8 cellular contexts compared by ENCODE assay signal in the genomic region with DNA sequence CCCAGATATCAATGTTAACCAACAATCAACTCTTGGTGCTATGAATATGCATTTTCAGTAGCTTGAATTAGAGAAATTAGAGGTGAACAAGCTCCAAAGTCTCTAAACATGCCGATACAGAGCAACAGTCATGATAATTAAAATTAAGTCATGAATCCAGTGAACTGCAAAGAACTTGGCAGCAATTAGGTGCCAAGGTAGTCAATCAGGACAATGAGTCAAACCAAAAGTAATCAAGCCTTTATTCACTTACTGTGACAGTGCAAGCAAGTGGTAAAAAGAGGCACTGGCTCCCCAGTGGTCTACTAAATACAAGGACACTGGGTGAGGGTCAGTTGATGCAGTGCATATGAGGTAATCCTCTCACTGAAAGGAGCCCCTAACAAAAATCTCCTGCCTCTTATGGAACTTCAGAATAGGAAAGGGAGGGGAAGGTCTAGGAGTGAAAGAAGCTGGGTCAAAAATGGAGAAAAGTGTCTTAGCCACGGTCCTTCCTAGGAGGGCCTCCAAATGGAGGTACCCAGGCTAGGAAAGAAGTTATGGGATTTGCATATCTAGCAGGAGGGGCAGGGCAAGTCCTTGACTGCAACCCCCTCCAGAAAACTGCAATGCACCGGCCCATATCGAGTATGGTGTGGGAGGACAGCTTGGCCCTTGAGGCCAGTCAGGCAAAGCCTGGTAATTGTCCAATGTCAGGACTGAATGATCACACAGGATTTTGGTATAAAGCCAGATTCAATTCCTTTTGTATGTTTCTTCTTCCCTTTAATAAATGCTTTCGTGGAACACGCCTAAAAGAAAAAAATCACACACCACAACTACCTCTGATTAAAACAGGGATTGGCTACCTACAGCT. TPM values are rescaled to one million over a fixed set of nuclear protein-coding genes. Genes with fewer than 3 reads are reported as not detected.
DNase-seq lines count a peak whose midpoint lies in the region; ATAC-seq, FAIRE-seq and TF ChIP-seq lines count a peak whose summit lies in the region.

No MANE protein-coding gene starts in this region.

- TF ChIP-seq POLR2A in esophagus squamous epithelium (IDR thresholded peaks at IDR 0.05): no peak

- peak overlapping the region; percentile 49 to 98 (median 97) for H3K27ac ChIP-seq in esophagus squamous epithelium
- peak overlapping the region; percentile 98 for H3K27ac ChIP-seq in psoas muscle

- TF ChIP-seq CTCF in esophagus squamous epithelium (IDR thresholded peaks at IDR 0.05) (no peak), psoas muscle (IDR thresholded peaks at IDR 0.05) (no peak)

- H3K36me3 ChIP-seq in esophagus squamous epithelium: peaks cover 0 to 34% (median 0%) of the 10 kb centered on the region in 3 donors
- H3K36me3 ChIP-seq in psoas muscle (ENCODE audit: insufficient read depth in 1 of 2, low read depth in 1 of 2): peaks cover 7 to 42% of the 10 kb centered on the region in 2 donors

- ATAC-seq in psoas muscle (no peak), GM18909 (IDR thresholded peaks at IDR 0.05; ENCODE audit: poor library complexity, unreplicated experiment) (no peak), GM21360 (IDR thresholded peaks at IDR 0.05; ENCODE audit: unreplicated experiment) (no peak)

- DNase-seq in RCC 7860 (ENCODE audit: low spot score) (peak; percentile 17), esophagus squamous epithelium (lab: John Stamatoyannopoulos, UW) (no peak), psoas muscle (no peak), NCI-H1092 (lab: John Stamatoyannopoulos, UW) (no peak), posterior cingulate gyrus (no peak)

- peak overlapping the region; percentile 98 for H3K4me3 ChIP-seq in GM08714 (ENCODE audit: low read length)
- peak overlapping the region; percentile 68 to 83 (median 78) for H3K4me3 ChIP-seq in esophagus squamous epithelium
- H3K4me3 ChIP-seq in psoas muscle: peak overlapping the region; percentile 90

- 11 to 12% methylated on average over 6 of the region's 6 CpGs for WGBS in esophagus squamous epithelium, 2 donors
- WGBS in psoas muscle, 3 donors: 37 to 47% (median 40%) methylated on average over 6 of the region's 6 CpGs

- H3K9me3 ChIP-seq in esophagus squamous epithelium: no peaks in the 10 kb centered on the region
- H3K9me3 ChIP-seq in psoas muscle: no peaks in the 10 kb centered on the region

- H3K4me1 ChIP-seq in esophagus squamous epithelium: peaks cover 15 to 68% (median 33%) of the 10 kb centered on the region in 3 donors
- peaks cover 37% of the 10 kb centered on the region for H3K4me1 ChIP-seq in psoas muscle

- H3K27me3 ChIP-seq in esophagus squamous epithelium: no peaks in the 10 kb centered on the region
- no peaks in the 10 kb centered on the region for H3K27me3 ChIP-seq in psoas muscle (ENCODE audit: insufficient read depth in 3 of 3, low read length in 2 of 3)

- no peak for FAIRE-seq in RCC 7860 (lab: Jason Lieb, UNC)

- intact Hi-C loops in esophagus squamous epithelium (cut with DNase I) (no loop called here), psoas muscle (cut with DNase I) (no loop called here), posterior cingulate gyrus (cut with DNase I) (no loop called here)

RNA-seq across cellular contexts. Expression of gene ZNF770, which starts 1.5 kb away (rescaled TPM):
- total RNA-seq in esophagus squamous epithelium: 10 to 100 TPM; 49.0 to 70.4 (median 55.9) TPM
- total RNA-seq in psoas muscle: 10 to 100 TPM; 39.9 to 52.7 (median 49.8) TPM
- polyA plus RNA-seq in psoas muscle: 10 to 100 TPM; 16.2 to 70.6 (median 16.8) TPM

RNA-seq across cellular contexts. Expression of gene AQR, which starts 17.0 kb away (rescaled TPM):
- total RNA-seq in esophagus squamous epithelium (10 to 100 TPM; 14.7 to 29.4 (median 23.4) TPM), psoas muscle (10 to 100 TPM in 2 of 4 donors, 1 to 10 TPM in 2; 8.4 to 12.2 (median 9.8) TPM)
- 1 to 10 TPM; 3.4 to 7.4 (median 7.1) TPM for polyA plus RNA-seq in psoas muscle
